In the genomic region with DNA sequence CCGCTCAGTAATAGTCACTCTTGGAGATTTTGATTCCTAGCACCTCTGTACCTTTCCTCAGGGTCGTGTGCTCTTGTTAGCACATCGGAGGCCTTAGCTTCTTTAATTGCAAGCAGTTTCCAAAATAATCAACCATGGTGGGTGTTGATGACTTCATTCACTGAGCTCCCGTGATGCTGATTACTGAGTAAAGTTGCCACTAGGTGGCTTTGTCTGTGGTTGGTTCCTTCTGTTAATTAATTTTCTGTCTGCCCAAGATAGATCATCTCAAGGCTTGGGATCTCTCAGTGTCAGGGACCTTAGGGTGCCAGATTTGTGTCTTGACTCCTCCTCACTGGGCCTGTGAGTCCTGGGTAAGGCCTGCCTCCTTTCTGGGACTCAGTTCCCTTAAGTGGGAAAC, we compare ENCODE assay signal across 11 cellular contexts. TPM values are rescaled to one million over a fixed set of nuclear protein-coding genes. Genes with fewer than 3 reads are reported as not detected.
DNase-seq lines count a peak whose midpoint lies in the region; ATAC-seq, FAIRE-seq and TF ChIP-seq lines count a peak whose summit lies in the region.
"Had no signal": no experiment of that assay in that cellular context is flagged by ENCODE, and none has a peak within 500 bp of the region (broad histone marks: within the 10 kb centered on the region; RNA-seq: fewer than 3 reads in every experiment).

No MANE protein-coding gene starts in this region.

- H3K79me2 ChIP-seq in GM12878 (ENCODE audit: control insufficient read depth, insufficient read depth, low read length): no peaks in the 10 kb centered on the region

- H3K36me3 ChIP-seq in GM12878 (ENCODE audit: control insufficient read depth in 2 of 2, insufficient read depth in 2 of 2, low read length in 1 of 2): peaks cover 6 to 25% of the 10 kb centered on the region in 2 experiments; a peak in 3 of 4 replicates

- no peak overlapping the region for H3K27ac Mint-ChIP-seq in nephron
- H3K27ac Mint-ChIP-seq: activated B cell treated with CpG ODN at 0.5 μM for 24 hours; activated naive CD4-positive, alpha-beta T cell treated with anti-CD3 and anti-CD28 coated beads, Interleukin-2, amount 50 U/mL, for 24 hours had no signal

- TF ChIP-seq CTCF in GM12872 (IDR thresholded peaks at IDR 0.05; ENCODE audit: insufficient read depth, low read depth, low read length) (peak; percentile 49; the same call in 2 of the 3 replicates), LNCaP clone FGC (IDR thresholded peaks at IDR 0.05; ENCODE audit: control insufficient read depth, extremely low read depth, insufficient read depth) (peak; percentile 8; the same call in 1 of the 2 replicates), GM12878 (IDR thresholded peaks at IDR 0.05 in 2 of 3, conservative IDR thresholded peaks at IDR 0.05 in 1 of 3; ENCODE audit: control insufficient read depth in 2 of 3, extremely low read depth in 1 of 3, insufficient read depth in 1 of 3, low read depth in 3 of 3, low read length in 3 of 3) (peak in 2 of 3 experiments; percentile 22 to 42; a peak in 3 of 6 replicates), nephron (IDR thresholded peaks at IDR 0.05; ENCODE audit: unreplicated experiment in 3 of 3) (peak in 2 of 3 experiments; percentile 9 to 12)

- TF ChIP-seq EP300 in GM12878 (IDR thresholded peaks at IDR 0.05; ENCODE audit: borderline replicate concordance in 1 of 2, control insufficient read depth in 1 of 2, low read depth in 2 of 2, low read length in 2 of 2): no peak

- no TSS peak for BruUV-seq in GM12878 (replicated peaks; lab: Mats Ljungman, UMichigan)

- peaks cover 47% of the 10 kb centered on the region for H3K36me3 Mint-ChIP-seq in nephron (ENCODE audit: low read depth)

- SMC1A ChIA-PET in GM12878 (lab: Charles Lee; ENCODE audit: uncharacterized antibody, unreplicated experiment): interaction anchor here (1.8 kb wide), 1 partner anchor 9 kb away, joined by 8 read pairs; no protein-coding TSS in a partner anchor

- H3K4me1 ChIP-seq in GM12878 (ENCODE audit: control insufficient read depth, insufficient read depth, low read length): no peaks in the 10 kb centered on the region
- H3K4me1 ChIP-seq: prostate gland had no signal

- H3K4me3 Mint-ChIP-seq in nephron: no peak overlapping the region
- H3K4me3 Mint-ChIP-seq: activated B cell treated with CpG ODN at 0.5 μM for 24 hours; activated naive CD4-positive, alpha-beta T cell treated with anti-CD3 and anti-CD28 coated beads, Interleukin-2, amount 50 U/mL, for 24 hours had no signal

- no peak for FAIRE-seq in GM12878 (lab: Jason Lieb, UNC)

- in situ Hi-C loops in GM12878 (cut with MboI): no loop called here

- no peak for DNase-seq in LNCaP clone FGC (ENCODE audit: low read depth)
- no peak for DNase-seq in GM12878 (ENCODE audit: low read depth, low spot score)
- DNase-seq in stimulated activated CD8-positive, alpha-beta memory T cell treated with anti-CD3 and anti-CD28 coated beads, Interleukin-4, amount 100 ng/mL, for 48 hours: no peak
- no peak for DNase-seq in stimulated activated CD4-positive, alpha-beta T cell treated with anti-CD3 and anti-CD28 coated beads, Interleukin-1b, Interleukin-23, amount 100 ng/mL, for 48 hours
- DNase-seq: activated B cell treated with CpG ODN at 0.5 μM for 24 hours had no signal

- no peak overlapping the region for H3K9ac ChIP-seq in GM12878 (ENCODE audit: control insufficient read depth, insufficient read depth, low read length)

- RAD21 ChIA-PET in GM12878 (lab: Charles Lee; ENCODE audit: unreplicated experiment): interaction anchor here (1.5 kb wide), 1 partner anchor 10 kb away, joined by 6 read pairs; no protein-coding TSS in a partner anchor

- 79% methylated on average over 4 of the region's 4 CpGs for WGBS in GM12878 (ENCODE audit: insufficient coverage, insufficient replicate concordance, low lambda C conversion rate, missing lambda C conversion rate)

- no peak for TF ChIP-seq RAD21 in GM12878 (IDR thresholded peaks at IDR 0.05; ENCODE audit: insufficient read depth, low read depth, low read length)

- no peaks in the 10 kb centered on the region for H3K27me3 Mint-ChIP-seq in nephron (ENCODE audit: low read depth)
- H3K27me3 Mint-ChIP-seq: activated B cell treated with CpG ODN at 0.5 μM for 24 hours; activated naive CD4-positive, alpha-beta T cell treated with anti-CD3 and anti-CD28 coated beads, Interleukin-2, amount 50 U/mL, for 24 hours had no signal

- H3K4me2 ChIP-seq in GM12878 (ENCODE audit: control insufficient read depth, insufficient read depth): no peak overlapping the region

- CTCF ChIA-PET in GM12878 (lab: Yijun Ruan, JAX): interaction anchor here (1.0 to 2.1 kb wide), 3 partner anchors 10 to 23 kb away, joined by 3 to 9 read pairs (median 3); no protein-coding TSS in a partner anchor

- H2AFZ ChIP-seq in GM12878 (ENCODE audit: control insufficient read depth, low read depth, low read length): no peak overlapping the region

- no peaks in the 10 kb centered on the region for H3K27me3 ChIP-seq in GM12878 (replicated peaks in 1 of 2; ENCODE audit: control insufficient read depth in 2 of 2, insufficient read depth in 2 of 2, low read length in 1 of 2)

- no peaks in the 10 kb centered on the region for H4K20me1 ChIP-seq in GM12878 (ENCODE audit: control insufficient read depth, insufficient read depth)

- no peaks in the 10 kb centered on the region for H3K4me1 Mint-ChIP-seq in nephron
- H3K4me1 Mint-ChIP-seq: activated B cell treated with CpG ODN at 0.5 μM for 24 hours; activated naive CD4-positive, alpha-beta T cell treated with anti-CD3 and anti-CD28 coated beads, Interleukin-2, amount 50 U/mL, for 24 hours had no signal

- no peak overlapping the region for H3K27ac ChIP-seq in GM12878 (ENCODE audit: control insufficient read depth, insufficient read depth)
- H3K27ac ChIP-seq: epithelial cell of prostate, prostate gland had no signal

- intact Hi-C loops in GM12878 (cut with micrococcal nuclease; ENCODE audit: unreplicated experiment): no loop called here

- no peak overlapping the region for H3K4me3 ChIP-seq in LNCaP clone FGC (ENCODE audit: low read depth, low read length)
- no peak overlapping the region for H3K4me3 ChIP-seq in GM12878
- H3K4me3 ChIP-seq: prostate gland had no signal

- H3K9me3 ChIP-seq in GM12878 (replicated peaks; ENCODE audit: control insufficient read depth, insufficient read depth, low read length): no peaks in the 10 kb centered on the region; the same call in 2 of the 3 replicates
- H3K9me3 ChIP-seq: prostate gland had no signal

- H3K9me3 Mint-ChIP-seq in nephron: peaks cover 2% of the 10 kb centered on the region
- H3K9me3 Mint-ChIP-seq: activated B cell treated with CpG ODN at 0.5 μM for 24 hours; activated naive CD4-positive, alpha-beta T cell treated with anti-CD3 and anti-CD28 coated beads, Interleukin-2, amount 50 U/mL, for 24 hours had no signal

- TF ChIP-seq POLR2A in GM12878 (IDR thresholded peaks at IDR 0.05; ENCODE audit: low read depth, low read length): no peak

- POLR2A ChIA-PET in GM12878 (lab: Charles Lee): no interaction called here

- ATAC-seq in GM12878: peak; percentile 40; the same call in 1 of the 3 replicates
- ATAC-seq in GM18867 (IDR thresholded peaks at IDR 0.05; ENCODE audit: unreplicated experiment): no peak

TF ChIP-seq in GM12878, 131 proteins besides CTCF, POLR2A, EP300 and RAD21:
- TF ChIP-seq RUNX3 (IDR thresholded peaks at IDR 0.05; ENCODE audit: low read length) (0 out of 2 replicates have a peak, but pooled peaks have one; percentile 13), YY1 (IDR thresholded peaks at IDR 0.05; ENCODE audit: low read depth, low read length) (no peak)

RNA-seq across cellular contexts. Expression of gene PTPN11, which starts 54.3 kb away (rescaled TPM):
- total RNA-seq in GM12878 (2013; cell fraction: nucleolus; rRNA removed): 33.7 and 35.2 TPM in 2 replicates
- total RNA-seq in GM12878 (2014; rRNA removed) (43.7 and 49.9 TPM in 2 replicates), GM12878 (2014; rRNA removed; fragmentation: Illumina TruSeq; extraction: Trizol) (68.8 and 70.0 TPM in 2 replicates), GM12878 (2021) (84.9 and 85.2 TPM in 2 replicates)
- 15.9 TPM for polyA plus RNA-seq in GM12878 (2011; ENCODE audit: low read depth)
- polyA plus RNA-seq in GM12878 (2011; rRNA removed) (64.5 and 101 TPM in 2 replicates), GM12878 (2014; fragmentation: Illumina TruSeq; extraction: Trizol) (56.6 and 62.8 TPM in 2 replicates), GM12878 (2014; fragmentation: Nextera tagmentation; extraction: Ambion mirVana) (10 to 100 TPM; 14.6 to 23.2 TPM), GM12878 (2014; rRNA removed) (31.8 and 35.1 TPM in 2 replicates), GM12878 (2016; fragmentation: Nextera tagmentation; extraction: Ambion mirVana) (10 to 100 TPM; 60.6 to 68.2 TPM)
- polyA plus RNA-seq in GM12878 (2011; cell fraction: cytosol; rRNA removed): 43.2 and 45.9 TPM in 2 replicates
- 19.4 and 26.1 TPM in 2 replicates for polyA plus RNA-seq in GM12878 (2011; cell fraction: nucleus; rRNA removed)
- polyA plus RNA-seq in GM12878 (2012): 23.9 and 28.6 TPM in 2 replicates
- 93.5 and 95.2 TPM in 2 replicates for polyA minus RNA-seq in GM12878 (2011; rRNA and poly(A)+ RNA removed)
- 36.6 and 48.3 TPM in 2 replicates for polyA minus RNA-seq in GM12878 (2011; cell fraction: cytosol; rRNA and poly(A)+ RNA removed)
- polyA minus RNA-seq in GM12878 (2011; cell fraction: nucleus; rRNA and poly(A)+ RNA removed): 8.7 and 15.7 TPM in 2 replicates
